ENCODE assay signal across 26 cellular contexts in genomic region chr20:51277961-51278360, GRCh38.
DNase-seq lines count a peak whose midpoint lies in the region; ATAC-seq, FAIRE-seq and TF ChIP-seq lines count a peak whose summit lies in the region.
"Had no signal": no experiment of that assay in that cellular context is flagged by ENCODE, and none has a peak within 500 bp of the region (broad histone marks: within the 10 kb centered on the region; RNA-seq: fewer than 3 reads in every experiment).

No MANE protein-coding gene starts in this region.

- H3K27me3 ChIP-seq in H9 (ENCODE audit: insufficient read depth, low read length) (no peaks in the 10 kb centered on the region; the same call in 1 of the 2 replicates), neural progenitor cell (no peaks in the 10 kb centered on the region)
- H3K27me3 ChIP-seq: BE2C, BLaER1 had no signal

- H2AK5ac ChIP-seq in H9 (ENCODE audit: insufficient read length, low read length): no peak overlapping the region

- no peaks in the 10 kb centered on the region for H3K79me2 ChIP-seq in H9 (ENCODE audit: insufficient read depth, low read length)
- no peaks in the 10 kb centered on the region for H3K79me2 ChIP-seq in neural progenitor cell (ENCODE audit: low read depth)

- H4K8ac ChIP-seq in H9 (replicated peaks; ENCODE audit: insufficient read length, low read depth, low read length): no peak overlapping the region

- no peaks in the 10 kb centered on the region for H3K23me2 ChIP-seq in H9 (ENCODE audit: insufficient read length, low read depth, low read length, poor library complexity, severe bottlenecking)

- H2BK5ac ChIP-seq in H9 (ENCODE audit: insufficient read length, low read length): no peak overlapping the region

- H3K9me3 ChIP-seq in H9 (ENCODE audit: control insufficient read depth, low read depth, low read length): no peaks in the 10 kb centered on the region
- no peaks in the 10 kb centered on the region for H3K9me3 ChIP-seq in neural progenitor cell (ENCODE audit: low read depth)
- H3K9me3 ChIP-seq: BE2C had no signal

- H4K20me1 ChIP-seq in H9 (ENCODE audit: control insufficient read depth, insufficient read depth, insufficient read length) (no peaks in the 10 kb centered on the region), neural progenitor cell (ENCODE audit: low read depth) (no peaks in the 10 kb centered on the region)
- H4K20me1 ChIP-seq: BLaER1 had no signal

- DNase-seq in H9: no peak
- no peak for DNase-seq in HTR-8/SVneo (ENCODE audit: insufficient read length, low spot score)
- no peak for DNase-seq in neural progenitor cell (ENCODE audit: low spot score)
- no peak for DNase-seq in epidermal melanocyte (ENCODE audit: insufficient read length, low spot score)
- DNase-seq: 8988T; ACHN; BE2C; C1 segment of cervical spinal cord; CD4-positive, alpha-beta memory T cell; CD4-positive, CD25-positive, alpha-beta regulatory T cell; CD8-positive, alpha-beta memory T cell; COR-L47; DMS 273 treated with DMSO at 0.1 percent for 48 hours; DMS153; DMS53; DMS79; DND-41; EL; GDM1 had no signal

- peak; percentile 64 for FAIRE-seq in HTR-8/SVneo (lab: Jason Lieb, UNC)
- FAIRE-seq: A204.1, GM12878, GM12892, GM18507 had no signal

- H3K4me1 Mint-ChIP-seq in H9: peaks cover 6 to 7% of the 10 kb centered on the region in 2 experiments; a peak in 3 of 4 replicates
- H3K4me1 Mint-ChIP-seq in neural progenitor cell: peaks cover 4% of the 10 kb centered on the region
- H3K4me1 Mint-ChIP-seq: CD8-positive, alpha-beta memory T cell had no signal

- no peak overlapping the region for H4K91ac ChIP-seq in H9 (ENCODE audit: insufficient read length, low read depth, low read length)

- H3K18ac ChIP-seq in H9 (ENCODE audit: insufficient read length, low read depth, low read length): no peak overlapping the region

- H3K27ac Mint-ChIP-seq in H9: no peak overlapping the region
- H3K27ac Mint-ChIP-seq in neural progenitor cell: no peak overlapping the region
- H3K27ac Mint-ChIP-seq: CD14-positive monocyte; CD4-positive, alpha-beta memory T cell had no signal

- no peak overlapping the region for H3T11ph ChIP-seq in H9 (ENCODE audit: low read length)

- no peaks in the 10 kb centered on the region for H3K79me1 ChIP-seq in H9 (ENCODE audit: insufficient read depth, low read depth, low read length, poor library complexity, severe bottlenecking)

- H4K5ac ChIP-seq in H9 (ENCODE audit: insufficient read length, low read depth, low read length): peak overlapping the region; percentile 45

- H3K14ac ChIP-seq in H9 (ENCODE audit: insufficient read depth, low read length): no peak overlapping the region

- peaks cover 4% of the 10 kb centered on the region; the same call in 1 of the 2 replicates for H3K27me3 Mint-ChIP-seq in H9 (ENCODE audit: low read depth)
- H3K27me3 Mint-ChIP-seq in neural progenitor cell (ENCODE audit: insufficient read depth, low read depth): peaks cover 7% of the 10 kb centered on the region

- H3K9me3 Mint-ChIP-seq in H9: peaks cover 3 to 6% of the 10 kb centered on the region in 2 experiments; a peak in 4 of 5 replicates
- H3K9me3 Mint-ChIP-seq in neural progenitor cell: peaks cover 4% of the 10 kb centered on the region
- H3K9me3 Mint-ChIP-seq: CD8-positive, alpha-beta memory T cell had no signal

- H3K9ac ChIP-seq in H9 (ENCODE audit: extremely low read depth, insufficient read length, low read length) (no peak overlapping the region), neural progenitor cell (no peak overlapping the region)
- H3K9ac ChIP-seq: BLaER1 had no signal

- H3K4me1 ChIP-seq in H9 (ENCODE audit: insufficient read depth, low read length) (no peaks in the 10 kb centered on the region), neural progenitor cell (no peaks in the 10 kb centered on the region)
- H3K4me1 ChIP-seq: BE2C had no signal

- no peak for TF ChIP-seq CTCF in H9 (conservative IDR thresholded peaks at IDR 0.05)
- no peak for TF ChIP-seq CTCF in neural progenitor cell (IDR thresholded peaks at IDR 0.05)

- H3K56ac ChIP-seq in H9 (ENCODE audit: insufficient read length, low read depth, low read length): no peak overlapping the region

- WGBS in H9 (ENCODE audit: extremely low coverage, insufficient read length, low lambda C conversion rate): no CpG with 5 or more reads among the region's 4 CpGs

- H2BK20ac ChIP-seq in H9 (ENCODE audit: low read depth, low read length, poor library complexity, severe bottlenecking): no peak overlapping the region

- no peak overlapping the region for H2BK12ac ChIP-seq in H9 (ENCODE audit: insufficient read length, low read depth, low read length)

- H3K4me3 Mint-ChIP-seq in H9 (no peak overlapping the region), neural progenitor cell (peak overlapping the region; percentile 30)
- H3K4me3 Mint-ChIP-seq: CD14-positive monocyte; CD4-positive, alpha-beta memory T cell; CD8-positive, alpha-beta memory T cell had no signal

- H3K36me3 Mint-ChIP-seq in H9 (ENCODE audit: insufficient read depth in 1 of 3, low read depth in 3 of 3): peaks cover 0 to 1% (median 0%) of the 10 kb centered on the region in 3 experiments; a peak in 1 of 7 replicates
- H3K36me3 Mint-ChIP-seq in neural progenitor cell: no peaks in the 10 kb centered on the region
- H3K36me3 Mint-ChIP-seq: CD14-positive monocyte; CD4-positive, alpha-beta memory T cell; CD8-positive, alpha-beta memory T cell had no signal

- no peak overlapping the region for H2BK15ac ChIP-seq in H9 (ENCODE audit: low read depth, low read length)

- H2BK120ac ChIP-seq in H9 (ENCODE audit: low read depth, low read length, poor library complexity, severe bottlenecking): no peak overlapping the region

- no peaks in the 10 kb centered on the region for H3K36me3 ChIP-seq in neural progenitor cell
- H3K36me3 ChIP-seq: BE2C, BLaER1 had no signal

- no peak overlapping the region for H3K27ac ChIP-seq in H9 (ENCODE audit: insufficient read length, low read depth, low read length)
- H3K27ac ChIP-seq in neural progenitor cell: no peak overlapping the region
- H3K27ac ChIP-seq: BLaER1 had no signal

- no peak overlapping the region for H3K4me3 ChIP-seq in neural progenitor cell
- H3K4me3 ChIP-seq: BLaER1, GM12878 had no signal

- no peak overlapping the region for H3K4ac ChIP-seq in H9 (ENCODE audit: low read depth, low read length)

- H3K4me2 ChIP-seq in H9 (ENCODE audit: insufficient read depth, insufficient read length, low read length) (no peak overlapping the region), neural progenitor cell (no peak overlapping the region)
- H3K4me2 ChIP-seq: BLaER1 had no signal

- H3F3A ChIP-seq in neural progenitor cell (ENCODE audit: low read depth): no peaks in the 10 kb centered on the region

- ATAC-seq in HG02973 (IDR thresholded peaks at IDR 0.05; ENCODE audit: unreplicated experiment): no peak
- ATAC-seq: GM12878 had no signal

- H3K23ac ChIP-seq in H9 (ENCODE audit: insufficient read length, low read depth, low read length): no peak overlapping the region

- H2AFZ ChIP-seq in H9 (ENCODE audit: low read length) (no peak overlapping the region), neural progenitor cell (replicated peaks) (no peak overlapping the region)
